9 cellular contexts compared by ENCODE assay signal in genomic region chr11:123431619-123432018, GRCh38.
A peak's percentile ranks its signal among the peaks of the same experiment; 100 is the strongest.
DNase-seq lines count a peak whose midpoint lies in the region; ATAC-seq and TF ChIP-seq lines count a peak whose summit lies in the region.
"Had no signal": no experiment of that assay in that cellular context is flagged by ENCODE, and none has a peak within 500 bp of the region (broad histone marks: within the 10 kb centered on the region; RNA-seq: fewer than 3 reads in every experiment).

No MANE protein-coding gene starts in this region.

- peak overlapping the region; percentile 94 for H3K27ac ChIP-seq in BLaER1
- no peak overlapping the region for H3K27ac ChIP-seq in mucosa of rectum (ENCODE audit: low read depth in 2 of 2, low read length in 2 of 2)
- H3K27ac ChIP-seq: uterus had no signal

- H3K4me2 ChIP-seq in BLaER1 = peak overlapping the region; percentile 86

- 0 out of 2 replicates have a peak, but pooled peaks cover 10% of the 10 kb centered on the region for H4K20me1 ChIP-seq in BLaER1

- H3K9me3 ChIP-seq in BLaER1 (no peaks in the 10 kb centered on the region), adipocyte (ENCODE audit: control insufficient read depth, low read length) (no peaks in the 10 kb centered on the region), mucosa of rectum (ENCODE audit: control insufficient read depth in 2 of 2, low read length in 2 of 2) (no peaks in the 10 kb centered on the region)
- H3K9me3 ChIP-seq: uterus had no signal

- H3K27me3 ChIP-seq in BLaER1 (no peaks in the 10 kb centered on the region), adipocyte (replicated peaks; ENCODE audit: control insufficient read depth, insufficient read depth, low read length) (no peaks in the 10 kb centered on the region), mucosa of rectum (ENCODE audit: control insufficient read depth in 2 of 2, insufficient read depth in 2 of 2, low read length in 2 of 2) (peaks cover 2 to 13% of the 10 kb centered on the region in 2 donors)
- H3K27me3 ChIP-seq: uterus had no signal

- H3K4me1 ChIP-seq in BLaER1 (peaks cover 56% of the 10 kb centered on the region), adipocyte (ENCODE audit: control insufficient read depth, insufficient read depth, low read length) (peaks cover 35% of the 10 kb centered on the region), mucosa of rectum (ENCODE audit: control insufficient read depth in 2 of 2, insufficient read depth in 2 of 2, low read length in 2 of 2) (peaks cover 4 to 5% of the 10 kb centered on the region in 2 donors)
- H3K4me1 ChIP-seq: uterus had no signal

- H3K9ac ChIP-seq in BLaER1 (peak overlapping the region; percentile 90), adipocyte (ENCODE audit: low read length) (no peak overlapping the region), mucosa of rectum (ENCODE audit: low read depth in 1 of 2, low read length in 2 of 2) (no peak overlapping the region)

- H3K36me3 ChIP-seq in BLaER1 = peaks cover 15% of the 10 kb centered on the region
- no peaks in the 10 kb centered on the region for H3K36me3 ChIP-seq in adipocyte (ENCODE audit: control insufficient read depth, insufficient read depth, low read length, severe bottlenecking)
- no peaks in the 10 kb centered on the region for H3K36me3 ChIP-seq in mucosa of rectum (ENCODE audit: control insufficient read depth in 2 of 2, insufficient read depth in 2 of 2, low read length in 2 of 2)
- H3K36me3 ChIP-seq: uterus had no signal

- TF ChIP-seq CTCF in HFF-Myc (IDR thresholded peaks at IDR 0.05; ENCODE audit: low read depth, low read length, missing control alignments) = no peak

- DNase-seq in HFF-Myc (ENCODE audit: extremely low read depth, low read depth) (no peak), adipocyte (ENCODE audit: low read depth) (no peak), NCI-H1436 (lab: John Stamatoyannopoulos, UW) (no peak)
- no peak for DNase-seq in activated CD4-positive, CD25-positive, alpha-beta regulatory T cell (lab: John Stamatoyannopoulos, UW)
- DNase-seq in activated CD4-positive, alpha-beta T cell treated with anti-CD3 and anti-CD28 coated beads for 48 hours = no peak

- no peak for ATAC-seq in GM21717 (IDR thresholded peaks at IDR 0.05; ENCODE audit: unreplicated experiment)

- H3K4me3 ChIP-seq in BLaER1 (peak overlapping the region; percentile 94), HFF-Myc (replicated peaks; ENCODE audit: low read depth, low read length) (peak overlapping the region; percentile 67), adipocyte (ENCODE audit: low read length) (peak overlapping the region; percentile 88), mucosa of rectum (ENCODE audit: low read length in 2 of 2) (peak overlapping the region; percentile 60 to 72)
